Comparison of ENCODE assay signal across 1 cellular context in the genomic region with DNA sequence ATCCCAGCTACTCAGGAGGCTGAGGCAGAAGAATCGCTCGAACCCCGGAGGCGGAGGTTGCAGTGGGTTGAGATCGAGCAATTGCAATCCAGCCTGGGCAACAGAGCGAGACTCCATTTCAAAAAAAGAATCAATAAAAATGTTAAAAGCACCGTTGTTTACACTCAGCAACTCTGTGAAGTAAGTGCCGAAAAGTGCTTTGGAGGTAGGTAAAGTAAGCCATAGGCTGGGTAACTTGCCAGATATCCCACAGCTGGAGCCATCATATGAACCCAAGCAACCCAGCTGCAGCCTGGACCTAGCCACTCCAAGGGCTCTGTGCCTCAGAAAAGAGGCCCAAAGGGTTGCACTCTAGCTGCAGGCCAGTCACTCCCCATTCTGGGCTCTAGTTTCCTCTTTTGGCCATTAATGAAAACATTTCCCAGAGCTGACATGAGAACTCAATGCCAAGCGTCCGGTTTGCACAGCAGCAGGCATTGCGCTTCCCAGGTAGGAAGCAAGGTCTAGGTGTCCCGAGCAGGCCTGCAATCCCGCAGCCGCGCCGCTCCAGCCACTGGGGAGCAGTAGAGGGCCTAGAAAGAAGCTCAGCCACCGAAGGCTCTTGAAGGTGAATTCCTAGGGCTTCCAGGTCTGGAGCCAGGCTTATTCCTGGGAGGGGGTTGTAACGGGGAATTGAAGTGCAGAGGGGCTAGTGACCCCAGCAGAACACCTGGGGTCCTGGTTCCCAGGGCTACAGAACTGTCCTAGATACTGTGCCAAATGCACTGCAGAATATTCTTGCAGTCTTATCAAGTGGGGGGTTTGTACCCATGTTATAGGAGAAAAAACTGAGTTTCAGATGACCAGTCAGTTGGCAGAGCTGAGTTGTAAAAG.
A peak's percentile ranks its signal among the peaks of the same experiment; 100 is the strongest.
TF ChIP-seq lines count a peak whose summit lies in the region.

No MANE protein-coding gene starts in this region.

TF ChIP-seq in K562, 482 proteins besides CTCF, POLR2A, EP300 and RAD21 (continued from another document and continues in another):
- TF ChIP-seq, protein P1, sequence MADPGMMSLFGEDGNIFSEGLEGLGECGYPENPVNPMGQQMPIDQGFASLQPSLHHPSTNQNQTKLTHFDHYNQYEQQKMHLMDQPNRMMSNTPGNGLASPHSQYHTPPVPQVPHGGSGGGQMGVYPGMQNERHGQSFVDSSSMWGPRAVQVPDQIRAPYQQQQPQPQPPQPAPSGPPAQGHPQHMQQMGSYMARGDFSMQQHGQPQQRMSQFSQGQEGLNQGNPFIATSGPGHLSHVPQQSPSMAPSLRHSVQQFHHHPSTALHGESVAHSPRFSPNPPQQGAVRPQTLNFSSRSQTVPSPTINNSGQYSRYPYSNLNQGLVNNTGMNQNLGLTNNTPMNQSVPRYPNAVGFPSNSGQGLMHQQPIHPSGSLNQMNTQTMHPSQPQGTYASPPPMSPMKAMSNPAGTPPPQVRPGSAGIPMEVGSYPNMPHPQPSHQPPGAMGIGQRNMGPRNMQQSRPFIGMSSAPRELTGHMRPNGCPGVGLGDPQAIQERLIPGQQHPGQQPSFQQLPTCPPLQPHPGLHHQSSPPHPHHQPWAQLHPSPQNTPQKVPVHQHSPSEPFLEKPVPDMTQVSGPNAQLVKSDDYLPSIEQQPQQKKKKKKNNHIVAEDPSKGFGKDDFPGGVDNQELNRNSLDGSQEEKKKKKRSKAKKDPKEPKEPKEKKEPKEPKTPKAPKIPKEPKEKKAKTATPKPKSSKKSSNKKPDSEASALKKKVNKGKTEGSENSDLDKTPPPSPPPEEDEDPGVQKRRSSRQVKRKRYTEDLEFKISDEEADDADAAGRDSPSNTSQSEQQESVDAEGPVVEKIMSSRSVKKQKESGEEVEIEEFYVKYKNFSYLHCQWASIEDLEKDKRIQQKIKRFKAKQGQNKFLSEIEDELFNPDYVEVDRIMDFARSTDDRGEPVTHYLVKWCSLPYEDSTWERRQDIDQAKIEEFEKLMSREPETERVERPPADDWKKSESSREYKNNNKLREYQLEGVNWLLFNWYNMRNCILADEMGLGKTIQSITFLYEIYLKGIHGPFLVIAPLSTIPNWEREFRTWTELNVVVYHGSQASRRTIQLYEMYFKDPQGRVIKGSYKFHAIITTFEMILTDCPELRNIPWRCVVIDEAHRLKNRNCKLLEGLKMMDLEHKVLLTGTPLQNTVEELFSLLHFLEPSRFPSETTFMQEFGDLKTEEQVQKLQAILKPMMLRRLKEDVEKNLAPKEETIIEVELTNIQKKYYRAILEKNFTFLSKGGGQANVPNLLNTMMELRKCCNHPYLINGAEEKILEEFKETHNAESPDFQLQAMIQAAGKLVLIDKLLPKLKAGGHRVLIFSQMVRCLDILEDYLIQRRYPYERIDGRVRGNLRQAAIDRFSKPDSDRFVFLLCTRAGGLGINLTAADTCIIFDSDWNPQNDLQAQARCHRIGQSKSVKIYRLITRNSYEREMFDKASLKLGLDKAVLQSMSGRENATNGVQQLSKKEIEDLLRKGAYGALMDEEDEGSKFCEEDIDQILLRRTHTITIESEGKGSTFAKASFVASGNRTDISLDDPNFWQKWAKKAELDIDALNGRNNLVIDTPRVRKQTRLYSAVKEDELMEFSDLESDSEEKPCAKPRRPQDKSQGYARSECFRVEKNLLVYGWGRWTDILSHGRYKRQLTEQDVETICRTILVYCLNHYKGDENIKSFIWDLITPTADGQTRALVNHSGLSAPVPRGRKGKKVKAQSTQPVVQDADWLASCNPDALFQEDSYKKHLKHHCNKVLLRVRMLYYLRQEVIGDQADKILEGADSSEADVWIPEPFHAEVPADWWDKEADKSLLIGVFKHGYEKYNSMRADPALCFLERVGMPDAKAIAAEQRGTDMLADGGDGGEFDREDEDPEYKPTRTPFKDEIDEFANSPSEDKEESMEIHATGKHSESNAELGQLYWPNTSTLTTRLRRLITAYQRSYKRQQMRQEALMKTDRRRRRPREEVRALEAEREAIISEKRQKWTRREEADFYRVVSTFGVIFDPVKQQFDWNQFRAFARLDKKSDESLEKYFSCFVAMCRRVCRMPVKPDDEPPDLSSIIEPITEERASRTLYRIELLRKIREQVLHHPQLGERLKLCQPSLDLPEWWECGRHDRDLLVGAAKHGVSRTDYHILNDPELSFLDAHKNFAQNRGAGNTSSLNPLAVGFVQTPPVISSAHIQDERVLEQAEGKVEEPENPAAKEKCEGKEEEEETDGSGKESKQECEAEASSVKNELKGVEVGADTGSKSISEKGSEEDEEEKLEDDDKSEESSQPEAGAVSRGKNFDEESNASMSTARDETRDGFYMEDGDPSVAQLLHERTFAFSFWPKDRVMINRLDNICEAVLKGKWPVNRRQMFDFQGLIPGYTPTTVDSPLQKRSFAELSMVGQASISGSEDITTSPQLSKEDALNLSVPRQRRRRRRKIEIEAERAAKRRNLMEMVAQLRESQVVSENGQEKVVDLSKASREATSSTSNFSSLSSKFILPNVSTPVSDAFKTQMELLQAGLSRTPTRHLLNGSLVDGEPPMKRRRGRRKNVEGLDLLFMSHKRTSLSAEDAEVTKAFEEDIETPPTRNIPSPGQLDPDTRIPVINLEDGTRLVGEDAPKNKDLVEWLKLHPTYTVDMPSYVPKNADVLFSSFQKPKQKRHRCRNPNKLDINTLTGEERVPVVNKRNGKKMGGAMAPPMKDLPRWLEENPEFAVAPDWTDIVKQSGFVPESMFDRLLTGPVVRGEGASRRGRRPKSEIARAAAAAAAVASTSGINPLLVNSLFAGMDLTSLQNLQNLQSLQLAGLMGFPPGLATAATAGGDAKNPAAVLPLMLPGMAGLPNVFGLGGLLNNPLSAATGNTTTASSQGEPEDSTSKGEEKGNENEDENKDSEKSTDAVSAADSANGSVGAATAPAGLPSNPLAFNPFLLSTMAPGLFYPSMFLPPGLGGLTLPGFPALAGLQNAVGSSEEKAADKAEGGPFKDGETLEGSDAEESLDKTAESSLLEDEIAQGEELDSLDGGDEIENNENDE (IDR thresholded peaks at IDR 0.05; ENCODE audit: low read depth, low read length) = no peak
- TF ChIP-seq KDM4B (IDR thresholded peaks at IDR 0.05; ENCODE audit: borderline replicate concordance in 2 of 2, low read depth in 1 of 2) = no peak
- TF ChIP-seq ESRRB (CRISPR knock-in tag; IDR thresholded peaks at IDR 0.05; ENCODE audit: borderline replicate concordance) = no peak
- TF ChIP-seq ZNF263 (CRISPR knock-in tag; IDR thresholded peaks at IDR 0.05; ENCODE audit: borderline replicate concordance) = peak; percentile 35; the same call in 1 of the 2 replicates
- TF ChIP-seq ERF (CRISPR knock-in tag; IDR thresholded peaks at IDR 0.05) = no peak
- TF ChIP-seq KLF1 (tag; IDR thresholded peaks at IDR 0.05) = no peak
- TF ChIP-seq, protein P2, sequence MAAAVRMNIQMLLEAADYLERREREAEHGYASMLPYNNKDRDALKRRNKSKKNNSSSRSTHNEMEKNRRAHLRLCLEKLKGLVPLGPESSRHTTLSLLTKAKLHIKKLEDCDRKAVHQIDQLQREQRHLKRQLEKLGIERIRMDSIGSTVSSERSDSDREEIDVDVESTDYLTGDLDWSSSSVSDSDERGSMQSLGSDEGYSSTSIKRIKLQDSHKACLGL (CRISPR knock-in tag; IDR thresholded peaks at IDR 0.05; ENCODE audit: borderline replicate concordance, poor library complexity, severe bottlenecking) = no peak
- TF ChIP-seq RBM34 (IDR thresholded peaks at IDR 0.05; ENCODE audit: borderline replicate concordance, insufficient read depth, low read length) = no peak
- TF ChIP-seq, protein P3, sequence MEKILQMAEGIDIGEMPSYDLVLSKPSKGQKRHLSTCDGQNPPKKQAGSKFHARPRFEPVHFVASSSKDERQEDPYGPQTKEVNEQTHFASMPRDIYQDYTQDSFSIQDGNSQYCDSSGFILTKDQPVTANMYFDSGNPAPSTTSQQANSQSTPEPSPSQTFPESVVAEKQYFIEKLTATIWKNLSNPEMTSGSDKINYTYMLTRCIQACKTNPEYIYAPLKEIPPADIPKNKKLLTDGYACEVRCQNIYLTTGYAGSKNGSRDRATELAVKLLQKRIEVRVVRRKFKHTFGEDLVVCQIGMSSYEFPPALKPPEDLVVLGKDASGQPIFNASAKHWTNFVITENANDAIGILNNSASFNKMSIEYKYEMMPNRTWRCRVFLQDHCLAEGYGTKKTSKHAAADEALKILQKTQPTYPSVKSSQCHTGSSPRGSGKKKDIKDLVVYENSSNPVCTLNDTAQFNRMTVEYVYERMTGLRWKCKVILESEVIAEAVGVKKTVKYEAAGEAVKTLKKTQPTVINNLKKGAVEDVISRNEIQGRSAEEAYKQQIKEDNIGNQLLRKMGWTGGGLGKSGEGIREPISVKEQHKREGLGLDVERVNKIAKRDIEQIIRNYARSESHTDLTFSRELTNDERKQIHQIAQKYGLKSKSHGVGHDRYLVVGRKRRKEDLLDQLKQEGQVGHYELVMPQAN (IDR thresholded peaks at IDR 0.05; ENCODE audit: borderline replicate concordance) = no peak
- no peak for TF ChIP-seq PHB (CRISPR knock-in tag; IDR thresholded peaks at IDR 0.05)
- TF ChIP-seq FOSL1 (tag; conservative IDR thresholded peaks at IDR 0.05) = no peak
- no peak for TF ChIP-seq ATF1 (CRISPR knock-in tag; IDR thresholded peaks at IDR 0.05)
- TF ChIP-seq ATF1 (tag; IDR thresholded peaks at IDR 0.05) = no peak
- no peak for TF ChIP-seq SMARCA4 (IDR thresholded peaks at IDR 0.05)
- TF ChIP-seq FOXA3 (CRISPR knock-in tag; conservative IDR thresholded peaks at IDR 0.05 in 1 of 2, IDR thresholded peaks at IDR 0.05 in 1 of 2) = no peak
- peak in 1 of 2 experiments; percentile 29; a peak in 1 of 4 replicates for TF ChIP-seq NRF1 (conservative IDR thresholded peaks at IDR 0.05 in 1 of 2, IDR thresholded peaks at IDR 0.05 in 1 of 2)
- TF ChIP-seq, protein P4, sequence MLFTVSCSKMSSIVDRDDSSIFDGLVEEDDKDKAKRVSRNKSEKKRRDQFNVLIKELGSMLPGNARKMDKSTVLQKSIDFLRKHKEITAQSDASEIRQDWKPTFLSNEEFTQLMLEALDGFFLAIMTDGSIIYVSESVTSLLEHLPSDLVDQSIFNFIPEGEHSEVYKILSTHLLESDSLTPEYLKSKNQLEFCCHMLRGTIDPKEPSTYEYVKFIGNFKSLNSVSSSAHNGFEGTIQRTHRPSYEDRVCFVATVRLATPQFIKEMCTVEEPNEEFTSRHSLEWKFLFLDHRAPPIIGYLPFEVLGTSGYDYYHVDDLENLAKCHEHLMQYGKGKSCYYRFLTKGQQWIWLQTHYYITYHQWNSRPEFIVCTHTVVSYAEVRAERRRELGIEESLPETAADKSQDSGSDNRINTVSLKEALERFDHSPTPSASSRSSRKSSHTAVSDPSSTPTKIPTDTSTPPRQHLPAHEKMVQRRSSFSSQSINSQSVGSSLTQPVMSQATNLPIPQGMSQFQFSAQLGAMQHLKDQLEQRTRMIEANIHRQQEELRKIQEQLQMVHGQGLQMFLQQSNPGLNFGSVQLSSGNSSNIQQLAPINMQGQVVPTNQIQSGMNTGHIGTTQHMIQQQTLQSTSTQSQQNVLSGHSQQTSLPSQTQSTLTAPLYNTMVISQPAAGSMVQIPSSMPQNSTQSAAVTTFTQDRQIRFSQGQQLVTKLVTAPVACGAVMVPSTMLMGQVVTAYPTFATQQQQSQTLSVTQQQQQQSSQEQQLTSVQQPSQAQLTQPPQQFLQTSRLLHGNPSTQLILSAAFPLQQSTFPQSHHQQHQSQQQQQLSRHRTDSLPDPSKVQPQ (CRISPR knock-in tag; IDR thresholded peaks at IDR 0.05; ENCODE audit: borderline replicate concordance) = no peak
- TF ChIP-seq, protein P5, sequence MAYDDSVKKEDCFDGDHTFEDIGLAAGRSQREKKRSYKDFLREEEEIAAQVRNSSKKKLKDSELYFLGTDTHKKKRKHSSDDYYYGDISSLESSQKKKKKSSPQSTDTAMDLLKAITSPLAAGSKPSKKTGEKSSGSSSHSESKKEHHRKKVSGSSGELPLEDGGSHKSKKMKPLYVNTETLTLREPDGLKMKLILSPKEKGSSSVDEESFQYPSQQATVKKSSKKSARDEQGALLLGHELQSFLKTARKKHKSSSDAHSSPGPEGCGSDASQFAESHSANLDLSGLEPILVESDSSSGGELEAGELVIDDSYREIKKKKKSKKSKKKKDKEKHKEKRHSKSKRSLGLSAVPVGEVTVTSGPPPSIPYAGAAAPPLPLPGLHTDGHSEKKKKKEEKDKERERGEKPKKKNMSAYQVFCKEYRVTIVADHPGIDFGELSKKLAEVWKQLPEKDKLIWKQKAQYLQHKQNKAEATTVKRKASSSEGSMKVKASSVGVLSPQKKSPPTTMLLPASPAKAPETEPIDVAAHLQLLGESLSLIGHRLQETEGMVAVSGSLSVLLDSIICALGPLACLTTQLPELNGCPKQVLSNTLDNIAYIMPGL (CRISPR knock-in tag; IDR thresholded peaks at IDR 0.05) = no peak
- TF ChIP-seq ZNF12 (CRISPR knock-in tag; IDR thresholded peaks at IDR 0.05) = no peak
- no peak for TF ChIP-seq KDM2B (CRISPR knock-in tag; IDR thresholded peaks at IDR 0.05)
- TF ChIP-seq, protein P6, sequence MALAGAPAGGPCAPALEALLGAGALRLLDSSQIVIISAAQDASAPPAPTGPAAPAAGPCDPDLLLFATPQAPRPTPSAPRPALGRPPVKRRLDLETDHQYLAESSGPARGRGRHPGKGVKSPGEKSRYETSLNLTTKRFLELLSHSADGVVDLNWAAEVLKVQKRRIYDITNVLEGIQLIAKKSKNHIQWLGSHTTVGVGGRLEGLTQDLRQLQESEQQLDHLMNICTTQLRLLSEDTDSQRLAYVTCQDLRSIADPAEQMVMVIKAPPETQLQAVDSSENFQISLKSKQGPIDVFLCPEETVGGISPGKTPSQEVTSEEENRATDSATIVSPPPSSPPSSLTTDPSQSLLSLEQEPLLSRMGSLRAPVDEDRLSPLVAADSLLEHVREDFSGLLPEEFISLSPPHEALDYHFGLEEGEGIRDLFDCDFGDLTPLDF (CRISPR knock-in tag; IDR thresholded peaks at IDR 0.05) = no peak
- no peak for TF ChIP-seq ELF2 (CRISPR knock-in tag; IDR thresholded peaks at IDR 0.05)
- TF ChIP-seq PHF8 (IDR thresholded peaks at IDR 0.05; ENCODE audit: borderline replicate concordance, low read length) = no peak
- TF ChIP-seq LEF1 (IDR thresholded peaks at IDR 0.05) = no peak
- TF ChIP-seq KLF16 (IDR thresholded peaks at IDR 0.05) = 0 out of 2 replicates have a peak, but pooled peaks have one; percentile 31
- peak; percentile 82 for TF ChIP-seq SMC3 (conservative IDR thresholded peaks at IDR 0.05; ENCODE audit: insufficient read depth, low read depth, low read length)
- TF ChIP-seq ZFP30 (CRISPR knock-in tag; IDR thresholded peaks at IDR 0.05; ENCODE audit: borderline replicate concordance) = no peak
- no peak for TF ChIP-seq TAF1 (IDR thresholded peaks at IDR 0.05; ENCODE audit: control insufficient read depth, extremely low read depth, insufficient read depth, low read length, severe bottlenecking)
- TF ChIP-seq SMAD3 (CRISPR knock-in tag; conservative IDR thresholded peaks at IDR 0.05) = no peak
- peak; percentile 85 for TF ChIP-seq SNRNP70 (optimal IDR thresholded peaks at IDR 0.05; ENCODE audit: low read depth, low read length)
- TF ChIP-seq ZNF785 (CRISPR knock-in tag; IDR thresholded peaks at IDR 0.05) = no peak
- TF ChIP-seq ZNF23 (CRISPR knock-in tag; IDR thresholded peaks at IDR 0.05) = no peak
